Comparison of ENCODE assay signal across 8 cellular contexts in the genomic region with DNA sequence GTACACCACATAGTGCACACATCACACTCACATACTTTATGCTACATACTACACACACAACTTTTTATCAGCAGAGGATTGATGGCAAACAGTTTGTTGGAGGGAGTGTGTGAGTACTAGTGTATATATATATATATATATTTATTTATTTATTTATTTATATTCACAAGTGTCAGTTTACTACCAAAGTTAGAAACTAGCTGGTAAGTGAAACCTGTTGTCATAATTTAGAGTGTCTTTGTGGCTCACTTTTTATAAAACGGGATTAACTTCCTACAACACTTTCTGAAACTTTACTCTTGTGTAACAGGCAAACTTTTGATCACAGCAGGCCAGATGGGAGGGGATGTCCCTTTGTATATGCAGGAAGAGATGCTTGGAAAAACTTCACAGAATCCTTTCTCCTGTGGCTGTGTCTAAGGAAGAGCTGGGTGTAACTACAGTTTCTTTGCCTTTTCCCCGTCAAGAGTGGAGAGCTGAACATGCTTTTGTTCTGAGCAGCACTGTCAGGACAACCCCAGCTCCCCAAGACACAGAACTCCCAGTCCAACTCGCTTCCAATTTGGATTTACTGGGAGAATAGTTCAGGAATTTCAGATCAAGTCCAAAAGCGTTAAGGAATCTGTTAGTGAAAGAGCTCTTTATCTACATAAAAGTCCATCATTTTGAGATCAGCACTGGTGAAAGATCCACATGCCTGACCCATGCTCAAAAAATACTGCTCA. TPM values are rescaled to one million over a fixed set of nuclear protein-coding genes. Genes with fewer than 3 reads are reported as not detected.
DNase-seq lines count a peak whose midpoint lies in the region; ATAC-seq, FAIRE-seq and TF ChIP-seq lines count a peak whose summit lies in the region.

No MANE protein-coding gene starts in this region.

- H3K4me1 Mint-ChIP-seq in activated naive CD8-positive, alpha-beta T cell treated with anti-CD3 and anti-CD28 coated beads for 36 hours = peaks cover 42% of the 10 kb centered on the region

- H3K9me3 ChIP-seq in right atrium auricular region (no peaks in the 10 kb centered on the region), kidney (ENCODE audit: control insufficient read depth in 1 of 2, low read length in 2 of 2) (peaks cover 0 to 2% of the 10 kb centered on the region in 2 donors), thymus (ENCODE audit: control insufficient read depth) (no peaks in the 10 kb centered on the region)

- H3K27ac ChIP-seq in right atrium auricular region (peak overlapping the region; percentile 84 to 91), kidney (ENCODE audit: low read depth in 2 of 2, low read length in 2 of 2) (peak overlapping the region; percentile 62 to 81), thymus (ENCODE audit: low read depth) (peak overlapping the region; percentile 55)

- WGBS in thymus = 43% methylated on average over 4 of the region's 4 CpGs

- no peak for TF ChIP-seq CTCF in right atrium auricular region (IDR thresholded peaks at IDR 0.05)
- TF ChIP-seq CTCF in kidney (IDR thresholded peaks at IDR 0.05; ENCODE audit: borderline replicate concordance, extremely low read depth, insufficient read depth) = no peak

- peak overlapping the region; percentile 60 to 78 for H3K4me3 ChIP-seq in right atrium auricular region
- peak overlapping the region; percentile 86 to 88 for H3K4me3 ChIP-seq in kidney (ENCODE audit: low read length in 2 of 2)
- H3K4me3 ChIP-seq in thymus (ENCODE audit: low read length) = peak overlapping the region; percentile 98

- H3K27me3 ChIP-seq in right atrium auricular region (no peaks in the 10 kb centered on the region), thymus (ENCODE audit: control insufficient read depth, insufficient read depth) (no peaks in the 10 kb centered on the region)

- peak overlapping the region; percentile 90 for H3K27ac Mint-ChIP-seq in activated naive CD8-positive, alpha-beta T cell treated with anti-CD3 and anti-CD28 coated beads for 36 hours

- DNase-seq in right atrium auricular region (ENCODE audit: low spot score) = no peak
- DNase-seq in cardiac septum (ENCODE audit: low spot score) = no peak
- no peak for DNase-seq in activated naive CD8-positive, alpha-beta T cell treated with anti-CD3 and anti-CD28 coated beads for 36 hours
- DNase-seq in kidney = no peak
- DNase-seq in SKM-1 (lab: John Stamatoyannopoulos, UW; ENCODE audit: unreplicated experiment) = no peak
- DNase-seq in COR-L47 (lab: John Stamatoyannopoulos, UW) = no peak

- peak overlapping the region; percentile 90 for H3K4me3 Mint-ChIP-seq in activated naive CD8-positive, alpha-beta T cell treated with anti-CD3 and anti-CD28 coated beads for 36 hours

- no peaks in the 10 kb centered on the region for H3K36me3 Mint-ChIP-seq in activated naive CD8-positive, alpha-beta T cell treated with anti-CD3 and anti-CD28 coated beads for 36 hours

- FAIRE-seq in kidney (lab: Jason Lieb, UNC) = no peak

- peak overlapping the region in 1 of 2 donors; percentile 80 for H3K9ac ChIP-seq in kidney (ENCODE audit: low read length in 2 of 2)

- no peaks in the 10 kb centered on the region for H3K36me3 ChIP-seq in right atrium auricular region
- H3K36me3 ChIP-seq in kidney (ENCODE audit: control insufficient read depth in 1 of 2, insufficient read depth in 2 of 2, low read length in 2 of 2) = no peaks in the 10 kb centered on the region
- no peaks in the 10 kb centered on the region for H3K36me3 ChIP-seq in thymus (ENCODE audit: control insufficient read depth, insufficient read depth)

- no peak for ATAC-seq in HG02852 (IDR thresholded peaks at IDR 0.05; ENCODE audit: unreplicated experiment)

- no peaks in the 10 kb centered on the region for H3K9me3 Mint-ChIP-seq in activated naive CD8-positive, alpha-beta T cell treated with anti-CD3 and anti-CD28 coated beads for 36 hours

- intact Hi-C loops in cardiac septum (cut with DNase I) = loop anchor here (10.0 kb wide), 2 partner anchors 305 to 455 kb away; no protein-coding TSS in a partner anchor
- intact Hi-C loops in kidney (cut with DNase I) = no loop called here

- peaks cover 0 to 40% of the 10 kb centered on the region in 2 donors for H3K4me1 ChIP-seq in right atrium auricular region
- peaks cover 0 to 16% of the 10 kb centered on the region in 2 donors for H3K4me1 ChIP-seq in kidney (ENCODE audit: control insufficient read depth in 1 of 2, insufficient read depth in 1 of 2, low read depth in 1 of 2, low read length in 2 of 2)
- peaks cover 6% of the 10 kb centered on the region for H3K4me1 ChIP-seq in thymus (ENCODE audit: control insufficient read depth, insufficient read depth, low read length)

- H3K27me3 Mint-ChIP-seq in activated naive CD8-positive, alpha-beta T cell treated with anti-CD3 and anti-CD28 coated beads for 36 hours = no peaks in the 10 kb centered on the region

RNA-seq across cellular contexts. Expression of a gene that starts 1.8 kb away (rescaled TPM):
- total RNA-seq in right atrium auricular region (1 to 10 TPM in 1 of 2 donors, under 1 TPM in 1; 0.59 to 1.1 TPM), cardiac septum (0.78 TPM), kidney (4.5 TPM)
- 1 to 10 TPM in 1 of 2 experiments, under 1 TPM in 1; 0.84 to 1.1 TPM for total RNA-seq in activated naive CD8-positive, alpha-beta T cell treated with anti-CD3 and anti-CD28 coated beads for 36 hours
- polyA plus RNA-seq in kidney (ENCODE audit: insufficient read depth, low read depth, low replicate concordance) (2.9 TPM), thymus (2.6 TPM)
